Comparison of ENCODE assay signal across 8 cellular contexts in the genomic region with DNA sequence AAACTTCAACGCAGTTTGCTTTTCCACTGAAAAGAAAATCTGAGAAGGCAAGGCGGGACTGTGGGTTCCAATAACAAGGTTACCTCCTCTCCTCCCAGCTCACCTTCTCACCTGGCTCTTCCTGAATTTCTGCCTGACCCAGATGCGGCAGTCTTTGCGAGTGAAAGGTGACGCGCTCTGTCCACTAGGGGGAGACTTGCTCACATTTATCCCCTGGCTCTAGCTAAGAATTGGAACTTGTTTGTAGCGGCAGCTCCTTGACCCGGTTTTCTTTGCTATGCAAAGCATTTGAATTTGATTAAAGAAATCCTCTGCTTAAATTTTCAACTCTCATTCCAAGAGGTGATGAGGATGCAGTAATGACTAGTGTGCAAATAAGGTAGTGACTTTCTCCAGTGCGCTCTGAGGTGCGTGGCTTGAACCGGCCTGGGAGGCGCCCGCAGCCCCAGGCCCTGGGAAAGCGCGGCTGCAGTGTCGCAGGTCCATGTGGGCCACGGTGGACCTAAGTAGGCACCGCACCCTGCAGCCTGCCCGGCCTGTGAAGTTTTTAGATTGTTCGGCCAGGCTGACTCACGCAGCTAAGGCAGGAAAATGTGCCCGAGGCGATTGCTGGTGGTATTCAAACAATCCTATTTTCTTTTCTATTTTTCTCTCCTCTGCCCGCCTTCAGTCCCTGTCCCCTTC.
A peak's percentile ranks its signal among the peaks of the same experiment; 100 is the strongest.
DNase-seq lines count a peak whose midpoint lies in the region; ATAC-seq and TF ChIP-seq lines count a peak whose summit lies in the region.

No MANE protein-coding gene starts in this region.

- no peaks in the 10 kb centered on the region for H3K36me3 Mint-ChIP-seq in activated T-cell treated with anti-CD3 and anti-CD28 coated beads, Interleukin-2, amount 50 U/mL, for 24 hours (ENCODE audit: low read depth)
- H3K36me3 Mint-ChIP-seq in naive thymus-derived CD8-positive, alpha-beta T cell, result no peaks in the 10 kb centered on the region

- H3K4me3 ChIP-seq in HUES64 (ENCODE audit: low read length), result peak overlapping the region; percentile 51
- H3K4me3 ChIP-seq in upper lobe of right lung, result peak overlapping the region; percentile 17

- intact Hi-C loops in upper lobe of right lung (cut with DNase I), result no loop called here

- H3K9ac ChIP-seq in ES-I3 (ENCODE audit: low read depth, low read length) (peak overlapping the region; percentile 37; the same call in 1 of the 2 replicates), HUES64 (ENCODE audit: low read depth, low read length) (no peak overlapping the region)

- H3K9me3 ChIP-seq in ES-I3 (ENCODE audit: control insufficient read depth, insufficient read depth, low read length), result no peaks in the 10 kb centered on the region
- H3K9me3 ChIP-seq in HUES64 (ENCODE audit: insufficient read depth, low read depth, low read length), result no peaks in the 10 kb centered on the region
- no peaks in the 10 kb centered on the region for H3K9me3 ChIP-seq in upper lobe of right lung

- 7% methylated on average over 24 of the region's 24 CpGs for WGBS in HUES64

- POLR2A ChIA-PET in naive thymus-derived CD8-positive, alpha-beta T cell (lab: Charles Lee), result no interaction called here

- peak; percentile 86 for TF ChIP-seq CTCF in upper lobe of right lung (IDR thresholded peaks at IDR 0.05)

- H3K4me1 Mint-ChIP-seq in activated T-cell treated with anti-CD3 and anti-CD28 coated beads, Interleukin-2, amount 50 U/mL, for 24 hours (ENCODE audit: low read depth), result peaks cover 5% of the 10 kb centered on the region
- H3K4me1 Mint-ChIP-seq in naive thymus-derived CD8-positive, alpha-beta T cell, result peaks cover 2 to 6% (median 5%) of the 10 kb centered on the region in 4 donors

- H3K4me1 ChIP-seq in ES-I3 (ENCODE audit: insufficient read depth, low read length) (0 out of 2 replicates have a peak, but pooled peaks cover 5% of the 10 kb centered on the region), HUES64 (ENCODE audit: insufficient read depth, low read length) (peaks cover 4% of the 10 kb centered on the region), upper lobe of right lung (peaks cover 6% of the 10 kb centered on the region)

- H3K27me3 ChIP-seq in HUES64 (ENCODE audit: insufficient read depth, low read length) (no peaks in the 10 kb centered on the region), upper lobe of right lung (no peaks in the 10 kb centered on the region)

- no peaks in the 10 kb centered on the region for H3K9me3 Mint-ChIP-seq in activated T-cell treated with anti-CD3 and anti-CD28 coated beads, Interleukin-2, amount 50 U/mL, for 24 hours
- H3K9me3 Mint-ChIP-seq in naive thymus-derived CD8-positive, alpha-beta T cell, result peaks cover 0 to 2% (median 0%) of the 10 kb centered on the region in 9 donors

- H3K27ac Mint-ChIP-seq in activated T-cell treated with anti-CD3 and anti-CD28 coated beads, Interleukin-2, amount 50 U/mL, for 24 hours, result no peak overlapping the region
- peak overlapping the region in 1 of 10 donors; percentile 77 for H3K27ac Mint-ChIP-seq in naive thymus-derived CD8-positive, alpha-beta T cell

- H3K4me3 Mint-ChIP-seq in activated T-cell treated with anti-CD3 and anti-CD28 coated beads, Interleukin-2, amount 50 U/mL, for 24 hours, result no peak overlapping the region
- peak overlapping the region in 8 of 10 donors; percentile 12 to 81 (median 56) for H3K4me3 Mint-ChIP-seq in naive thymus-derived CD8-positive, alpha-beta T cell

- no peaks in the 10 kb centered on the region for H3K36me3 ChIP-seq in ES-I3 (ENCODE audit: insufficient read depth, low read length)
- no peaks in the 10 kb centered on the region for H3K36me3 ChIP-seq in HUES64 (ENCODE audit: insufficient read depth, low read length)
- no peaks in the 10 kb centered on the region for H3K36me3 ChIP-seq in upper lobe of right lung

- peak; percentile 96 for ATAC-seq in GM21723 (IDR thresholded peaks at IDR 0.05; ENCODE audit: unreplicated experiment)
- ATAC-seq in naive thymus-derived CD8-positive, alpha-beta T cell, result peak; percentile 49 to 72
- peak; percentile 94 for ATAC-seq in upper lobe of right lung

- peaks cover 27% of the 10 kb centered on the region for H3K27me3 Mint-ChIP-seq in activated T-cell treated with anti-CD3 and anti-CD28 coated beads, Interleukin-2, amount 50 U/mL, for 24 hours
- H3K27me3 Mint-ChIP-seq in naive thymus-derived CD8-positive, alpha-beta T cell, result peaks cover 10 to 40% (median 16%) of the 10 kb centered on the region in 5 donors

- no peak overlapping the region for H3K27ac ChIP-seq in HUES64 (ENCODE audit: low read depth, low read length)
- no peak overlapping the region for H3K27ac ChIP-seq in upper lobe of right lung

- DNase-seq in NOMO-1 treated with dmso at 0.1 percent for 144 hours (lab: John Stamatoyannopoulos, UW; ENCODE audit: unreplicated experiment) (peak; percentile 6), fibroblast of gingiva (ENCODE audit: low read depth) (peak; percentile 55), upper lobe of right lung (peak; percentile 72)
- peak; percentile 36 for DNase-seq in activated T-cell treated with anti-CD3 and anti-CD28 coated beads, Interleukin-2, amount 50 U/mL, for 24 hours
- peak in 8 of 10 donors; percentile 6 to 43 (median 24) for DNase-seq in naive thymus-derived CD8-positive, alpha-beta T cell

Comparison
In these comparisons a context has a peak if more than half of its experiments do, and no peak if none do; other contexts are left out.
1. DNase-seq: peak in every context shown above with its lines; median percentile 72 in upper lobe of right lung; 55 in fibroblast of gingiva; 36 in activated T-cell treated with anti-CD3 and anti-CD28 coated beads, Interleukin-2, amount 50 U/mL, for 24 hours; 24 in naive thymus-derived CD8-positive, alpha-beta T cell; 6 in NOMO-1 treated with dmso at 0.1 percent for 144 hours.